In the genomic region with DNA sequence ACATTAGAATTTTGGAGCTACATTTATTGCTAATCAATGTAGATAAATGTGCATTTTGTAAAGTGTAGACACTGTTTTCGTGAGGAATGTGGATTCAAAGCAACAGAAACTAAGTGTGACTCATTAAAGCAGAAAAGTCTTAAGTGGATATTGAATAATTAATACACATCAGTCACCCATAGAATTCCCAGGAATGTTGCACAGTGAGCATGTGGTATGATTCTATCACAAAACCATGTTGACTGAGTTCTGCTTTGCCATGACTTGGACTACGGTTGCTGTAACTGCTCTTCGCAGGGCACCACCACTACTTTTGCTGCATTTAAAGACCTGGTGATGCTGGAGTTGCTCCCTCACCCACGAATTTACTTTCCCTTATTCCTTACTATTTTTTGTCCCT, we compare ENCODE assay signal across 32 cellular contexts.
"Had no signal": no experiment of that assay in that cellular context is flagged by ENCODE, and none has a peak within 500 bp of the region (broad histone marks: within the 10 kb centered on the region; RNA-seq: fewer than 3 reads in every experiment).

No MANE protein-coding gene starts in this region.

- H3K27ac ChIP-seq: ascending aorta, VCaP had no signal

- H3K27me3 ChIP-seq: ascending aorta had no signal

- H3K9me3 Mint-ChIP-seq: activated B cell treated with CpG ODN at 0.5 μM for 24 hours; activated CD4-positive, alpha-beta memory T cell treated with anti-CD3 and anti-CD28 coated beads for 36 hours; activated naive CD4-positive, alpha-beta T cell treated with anti-CD3 and anti-CD28 coated beads, Interleukin-2, amount 50 U/mL, for 24 hours; activated naive CD8-positive, alpha-beta T cell treated with anti-CD3 and anti-CD28 coated beads, Interleukin-2, amount 10 ng/mL, durations not matched to agents 7 days and 5 days; T-cell had no signal

- H3K4me3 ChIP-seq: ascending aorta had no signal

- H3K27ac Mint-ChIP-seq: activated B cell treated with CpG ODN at 0.5 μM for 24 hours; activated CD4-positive, alpha-beta memory T cell treated with anti-CD3 and anti-CD28 coated beads for 36 hours; activated CD8-positive, alpha-beta memory T cell treated with anti-CD3 and anti-CD28 coated beads, Interleukin-2, amount 10 ng/mL, durations not matched to agents 7 days and 5 days; activated naive CD4-positive, alpha-beta T cell treated with anti-CD3 and anti-CD28 coated beads, Interleukin-2, amount 50 U/mL, for 24 hours; activated naive CD8-positive, alpha-beta T cell treated with anti-CD3 and anti-CD28 coated beads, Interleukin-2, amount 10 ng/mL, durations not matched to agents 7 days and 5 days; brain; T-cell; T-helper 17 cell had no signal

- ATAC-seq: activated CD8-positive, alpha-beta memory T cell treated with anti-CD3 and anti-CD28 coated beads, Interleukin-2, amount 10 ng/mL, durations not matched to agents 7 days and 5 days; Panc1; Right ventricle myocardium inferior; SK-N-SH treated with all-trans-retinoic acid at 6 μM for 48 hours; T-cell; T-helper 17 cell had no signal

- H3K36me3 Mint-ChIP-seq: activated CD4-positive, alpha-beta memory T cell treated with anti-CD3 and anti-CD28 coated beads for 36 hours; activated CD8-positive, alpha-beta memory T cell treated with anti-CD3 and anti-CD28 coated beads, Interleukin-2, amount 10 ng/mL, durations not matched to agents 7 days and 5 days; activated naive CD4-positive, alpha-beta T cell treated with anti-CD3 and anti-CD28 coated beads, Interleukin-2, amount 50 U/mL, for 24 hours; activated naive CD8-positive, alpha-beta T cell treated with anti-CD3 and anti-CD28 coated beads, Interleukin-2, amount 10 ng/mL, durations not matched to agents 7 days and 5 days; brain; T-cell had no signal

- H3K4me1 ChIP-seq: ascending aorta had no signal

- H3K4me3 Mint-ChIP-seq: activated B cell treated with CpG ODN at 0.5 μM for 24 hours; activated CD4-positive, alpha-beta memory T cell treated with anti-CD3 and anti-CD28 coated beads for 36 hours; activated CD8-positive, alpha-beta memory T cell treated with anti-CD3 and anti-CD28 coated beads, Interleukin-2, amount 10 ng/mL, durations not matched to agents 7 days and 5 days; activated naive CD4-positive, alpha-beta T cell treated with anti-CD3 and anti-CD28 coated beads, Interleukin-2, amount 50 U/mL, for 24 hours; activated naive CD8-positive, alpha-beta T cell treated with anti-CD3 and anti-CD28 coated beads, Interleukin-2, amount 10 ng/mL, durations not matched to agents 7 days and 5 days; brain; T-cell; T-helper 17 cell had no signal

- H3K9me3 ChIP-seq: ascending aorta had no signal

- H3K4me1 Mint-ChIP-seq: activated B cell treated with CpG ODN at 0.5 μM for 24 hours; activated CD8-positive, alpha-beta memory T cell treated with anti-CD3 and anti-CD28 coated beads, Interleukin-2, amount 10 ng/mL, durations not matched to agents 7 days and 5 days; activated naive CD4-positive, alpha-beta T cell treated with anti-CD3 and anti-CD28 coated beads, Interleukin-2, amount 50 U/mL, for 24 hours; activated naive CD8-positive, alpha-beta T cell treated with anti-CD3 and anti-CD28 coated beads, Interleukin-2, amount 10 ng/mL, durations not matched to agents 7 days and 5 days; brain; T-cell; T-helper 17 cell had no signal

- H3K36me3 ChIP-seq: ascending aorta had no signal

- H3K27me3 Mint-ChIP-seq: activated B cell treated with CpG ODN at 0.5 μM for 24 hours; activated CD4-positive, alpha-beta memory T cell treated with anti-CD3 and anti-CD28 coated beads for 36 hours; activated CD8-positive, alpha-beta memory T cell treated with anti-CD3 and anti-CD28 coated beads, Interleukin-2, amount 10 ng/mL, durations not matched to agents 7 days and 5 days; activated naive CD4-positive, alpha-beta T cell treated with anti-CD3 and anti-CD28 coated beads, Interleukin-2, amount 50 U/mL, for 24 hours; activated naive CD8-positive, alpha-beta T cell treated with anti-CD3 and anti-CD28 coated beads, Interleukin-2, amount 10 ng/mL, durations not matched to agents 7 days and 5 days; brain; T-cell had no signal

- DNase-seq: activated B cell treated with CpG ODN at 0.5 μM for 24 hours; activated CD4-positive, alpha-beta memory T cell treated with anti-CD3 and anti-CD28 coated beads for 36 hours; activated CD4-positive, alpha-beta T cell treated with anti-CD3 and anti-CD28 coated beads for 4 hours; activated CD4-positive, alpha-beta T cell treated with anti-CD3 and anti-CD28 coated beads, Interleukin-2, amount 50 U/mL, for 1 hour; activated CD4-positive, CD25-positive, alpha-beta regulatory T cell treated with anti-CD3 and anti-CD28 coated beads, Interleukin-2, amount 50 U/mL, for 72 hours; activated CD8-positive, alpha-beta memory T cell treated with anti-CD3 and anti-CD28 coated beads, Interleukin-2, amount 10 ng/mL, durations not matched to agents 7 days and 5 days; activated CD8-positive, alpha-beta memory T cell treated with anti-CD3 and anti-CD28 coated beads, Interleukin-2, amount 50 U/mL, for 48 hours; activated effector memory CD4-positive, alpha-beta T cell treated with anti-CD3 and anti-CD28 coated beads, Interleukin-2, amount 50 U/mL, for 16 hours; activated naive CD4-positive, alpha-beta T cell treated with Interleukin-2 at 50 U/mL for 16 hours; activated naive CD8-positive, alpha-beta T cell treated with anti-CD3 and anti-CD28 coated beads, Interleukin-2, amount 10 ng/mL, durations not matched to agents 7 days and 5 days; activated T-cell treated with anti-CD3 and anti-CD28 coated beads, Interleukin-2, amount 50 U/mL, for 48 hours; amygdala; central memory CD4-positive, alpha-beta T cell; Karpas-422; KBM-7; NCI-H1105; NCI-H1417 treated with DMSO at 0.1 percent for 48 hours; NCI-H1930; NCI-H2081 treated with DMSO at 0.1 percent for 48 hours; NCI-H345; NCI-H524 treated with DMSO at 0.1 percent for 48 hours; RPMI8226; SIG-M5; T-cell; T-helper 17 cell had no signal
